ENCODE assay signal across 7 cellular contexts in the genomic region with DNA sequence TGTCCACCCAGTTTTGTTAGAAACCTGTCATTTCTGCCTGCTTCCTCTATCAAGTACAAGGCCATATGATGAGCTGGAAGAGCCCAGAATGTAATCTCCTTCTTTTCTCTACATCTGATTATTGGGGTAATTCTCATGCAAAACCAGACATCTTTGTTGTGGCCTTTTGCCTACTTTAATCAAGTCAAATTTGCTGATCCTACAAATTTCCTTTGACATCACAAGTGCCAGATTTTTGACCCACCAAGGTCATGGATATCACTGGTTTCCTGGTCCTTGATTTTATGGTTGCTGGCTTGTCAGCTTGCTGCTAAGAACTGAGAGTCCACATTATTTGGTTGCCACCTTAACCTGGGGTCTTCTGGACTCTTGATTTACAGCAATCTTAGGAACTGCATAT.
"Had no signal": no experiment of that assay in that cellular context is flagged by ENCODE, and none has a peak within 500 bp of the region (broad histone marks: within the 10 kb centered on the region; RNA-seq: fewer than 3 reads in every experiment).

No MANE protein-coding gene starts in this region.

- DNase-seq: H9, HCEC 1CT had no signal

- H3K4me3 ChIP-seq: GM23338 had no signal

- ATAC-seq: GM23338 had no signal

- H3K4me2 ChIP-seq: GM23338, KMS-11 had no signal

- H3K9ac ChIP-seq: KMS-11 had no signal

- H3K27ac ChIP-seq: KMS-11 had no signal

- FAIRE-seq: H1, H54, HTR-8/SVneo had no signal
